ENCODE assay signal across 1 cellular context in the genomic region with DNA sequence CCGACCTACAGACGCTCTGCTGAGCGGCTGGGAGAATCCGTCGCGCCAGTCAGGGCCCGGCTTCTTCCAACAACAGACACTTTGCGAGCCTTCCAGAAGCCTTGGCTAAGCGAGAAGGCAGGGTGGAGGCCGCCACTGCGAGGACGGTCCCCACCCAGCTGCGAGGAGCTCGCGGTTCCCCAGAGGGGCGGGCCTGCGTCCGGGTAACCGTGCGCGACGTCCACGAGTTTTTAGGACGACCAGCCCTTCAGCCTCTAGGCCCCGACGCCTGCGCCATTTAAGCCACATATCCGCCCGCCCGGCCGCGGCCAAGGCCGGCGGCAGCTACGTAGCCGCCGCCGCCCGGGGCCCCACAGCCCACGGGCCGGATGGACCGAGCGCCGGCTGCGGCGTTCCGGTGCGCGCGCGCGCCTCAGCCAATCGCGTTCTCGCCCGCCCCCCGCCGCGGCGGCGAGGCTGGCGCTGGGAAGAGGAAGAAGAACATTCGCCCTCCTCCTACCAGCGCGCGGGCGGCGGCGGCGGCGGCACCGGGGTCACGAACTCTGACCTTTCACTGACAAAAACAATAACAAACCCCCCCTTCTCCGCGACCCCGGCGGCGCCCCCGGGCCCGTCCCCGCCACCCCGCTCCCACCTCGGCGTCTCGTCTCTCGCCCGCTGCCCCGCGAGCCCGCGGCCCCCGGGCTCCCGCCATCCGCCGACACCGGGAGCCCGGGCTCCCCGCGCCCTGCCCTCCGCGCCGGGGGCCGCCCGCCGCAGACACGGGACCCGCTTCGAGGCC.
TF ChIP-seq lines count a peak whose summit lies in the region.

A gene (plus strand): TSS at position 479 of the 781 bp plus-strand sequence. CDS start 56,332 bp downstream, outside the sequence.

TF ChIP-seq in HepG2, 621 proteins besides CTCF, POLR2A, EP300 and RAD21 (continued from another document and continues in another):
- TF ChIP-seq, protein P1, sequence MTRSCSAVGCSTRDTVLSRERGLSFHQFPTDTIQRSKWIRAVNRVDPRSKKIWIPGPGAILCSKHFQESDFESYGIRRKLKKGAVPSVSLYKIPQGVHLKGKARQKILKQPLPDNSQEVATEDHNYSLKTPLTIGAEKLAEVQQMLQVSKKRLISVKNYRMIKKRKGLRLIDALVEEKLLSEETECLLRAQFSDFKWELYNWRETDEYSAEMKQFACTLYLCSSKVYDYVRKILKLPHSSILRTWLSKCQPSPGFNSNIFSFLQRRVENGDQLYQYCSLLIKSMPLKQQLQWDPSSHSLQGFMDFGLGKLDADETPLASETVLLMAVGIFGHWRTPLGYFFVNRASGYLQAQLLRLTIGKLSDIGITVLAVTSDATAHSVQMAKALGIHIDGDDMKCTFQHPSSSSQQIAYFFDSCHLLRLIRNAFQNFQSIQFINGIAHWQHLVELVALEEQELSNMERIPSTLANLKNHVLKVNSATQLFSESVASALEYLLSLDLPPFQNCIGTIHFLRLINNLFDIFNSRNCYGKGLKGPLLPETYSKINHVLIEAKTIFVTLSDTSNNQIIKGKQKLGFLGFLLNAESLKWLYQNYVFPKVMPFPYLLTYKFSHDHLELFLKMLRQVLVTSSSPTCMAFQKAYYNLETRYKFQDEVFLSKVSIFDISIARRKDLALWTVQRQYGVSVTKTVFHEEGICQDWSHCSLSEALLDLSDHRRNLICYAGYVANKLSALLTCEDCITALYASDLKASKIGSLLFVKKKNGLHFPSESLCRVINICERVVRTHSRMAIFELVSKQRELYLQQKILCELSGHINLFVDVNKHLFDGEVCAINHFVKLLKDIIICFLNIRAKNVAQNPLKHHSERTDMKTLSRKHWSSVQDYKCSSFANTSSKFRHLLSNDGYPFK (CRISPR knock-in tag; IDR thresholded peaks at IDR 0.05; ENCODE audit: borderline replicate concordance) = peak; percentile 44; the same call in 1 of the 2 replicates
- TF ChIP-seq ZNF263 (CRISPR knock-in tag; IDR thresholded peaks at IDR 0.05) (peak; percentile 36; the same call in 1 of the 2 replicates), CHD2 (IDR thresholded peaks at IDR 0.05; ENCODE audit: low read depth, low read length) (no peak), ZNF329 (CRISPR knock-in tag; IDR thresholded peaks at IDR 0.05; ENCODE audit: low read depth) (no peak), MYNN (CRISPR knock-in tag; IDR thresholded peaks at IDR 0.05; ENCODE audit: low read depth) (no peak), ZNF841 (CRISPR knock-in tag; IDR thresholded peaks at IDR 0.05; ENCODE audit: borderline replicate concordance) (no peak), ZSCAN31 (CRISPR knock-in tag; IDR thresholded peaks at IDR 0.05; ENCODE audit: low read depth) (peak; percentile 63; the same call in 1 of the 2 replicates), TSC22D2 (CRISPR knock-in tag; IDR thresholded peaks at IDR 0.05; ENCODE audit: borderline replicate concordance) (no peak), CREM (IDR thresholded peaks at IDR 0.05) (no peak), CREM (CRISPR knock-in tag; IDR thresholded peaks at IDR 0.05) (no peak), ZNF547 (CRISPR knock-in tag; IDR thresholded peaks at IDR 0.05) (no peak), FLYWCH1 (CRISPR knock-in tag; IDR thresholded peaks at IDR 0.05) (no peak), ZNF788 (CRISPR knock-in tag; IDR thresholded peaks at IDR 0.05; ENCODE audit: borderline replicate concordance) (peak; percentile 45; the same call in 1 of the 2 replicates), ZNF431 (CRISPR knock-in tag; IDR thresholded peaks at IDR 0.05; ENCODE audit: borderline replicate concordance, low read depth) (0 out of 2 replicates have a peak, but pooled peaks have one; percentile 22), SRSF1 (optimal IDR thresholded peaks at IDR 0.05; ENCODE audit: low read depth, low read length) (no peak), ESRRA (CRISPR knock-in tag; IDR thresholded peaks at IDR 0.05; ENCODE audit: low read depth) (no peak), ZNF350 (CRISPR knock-in tag; IDR thresholded peaks at IDR 0.05; ENCODE audit: borderline replicate concordance, low read depth) (peak; percentile 40; the same call in 1 of the 2 replicates), ZNF296 (CRISPR knock-in tag; conservative IDR thresholded peaks at IDR 0.05) (no peak), ZNF282 (IDR thresholded peaks at IDR 0.05; ENCODE audit: partially characterized antibody) (no peak), ZNF274 (CRISPR knock-in tag; IDR thresholded peaks at IDR 0.05) (no peak; the same call in 1 of the 2 replicates), ZNF143 (CRISPR knock-in tag; IDR thresholded peaks at IDR 0.05) (no peak), ZBTB38 (CRISPR knock-in tag; IDR thresholded peaks at IDR 0.05) (no peak), SP1 (IDR thresholded peaks at IDR 0.05) (no peak), SP1 (CRISPR knock-in tag; IDR thresholded peaks at IDR 0.05) (no peak), ZNF660 (CRISPR knock-in tag; IDR thresholded peaks at IDR 0.05; ENCODE audit: borderline replicate concordance, low read depth) (no peak)
- TF ChIP-seq, protein P2, sequence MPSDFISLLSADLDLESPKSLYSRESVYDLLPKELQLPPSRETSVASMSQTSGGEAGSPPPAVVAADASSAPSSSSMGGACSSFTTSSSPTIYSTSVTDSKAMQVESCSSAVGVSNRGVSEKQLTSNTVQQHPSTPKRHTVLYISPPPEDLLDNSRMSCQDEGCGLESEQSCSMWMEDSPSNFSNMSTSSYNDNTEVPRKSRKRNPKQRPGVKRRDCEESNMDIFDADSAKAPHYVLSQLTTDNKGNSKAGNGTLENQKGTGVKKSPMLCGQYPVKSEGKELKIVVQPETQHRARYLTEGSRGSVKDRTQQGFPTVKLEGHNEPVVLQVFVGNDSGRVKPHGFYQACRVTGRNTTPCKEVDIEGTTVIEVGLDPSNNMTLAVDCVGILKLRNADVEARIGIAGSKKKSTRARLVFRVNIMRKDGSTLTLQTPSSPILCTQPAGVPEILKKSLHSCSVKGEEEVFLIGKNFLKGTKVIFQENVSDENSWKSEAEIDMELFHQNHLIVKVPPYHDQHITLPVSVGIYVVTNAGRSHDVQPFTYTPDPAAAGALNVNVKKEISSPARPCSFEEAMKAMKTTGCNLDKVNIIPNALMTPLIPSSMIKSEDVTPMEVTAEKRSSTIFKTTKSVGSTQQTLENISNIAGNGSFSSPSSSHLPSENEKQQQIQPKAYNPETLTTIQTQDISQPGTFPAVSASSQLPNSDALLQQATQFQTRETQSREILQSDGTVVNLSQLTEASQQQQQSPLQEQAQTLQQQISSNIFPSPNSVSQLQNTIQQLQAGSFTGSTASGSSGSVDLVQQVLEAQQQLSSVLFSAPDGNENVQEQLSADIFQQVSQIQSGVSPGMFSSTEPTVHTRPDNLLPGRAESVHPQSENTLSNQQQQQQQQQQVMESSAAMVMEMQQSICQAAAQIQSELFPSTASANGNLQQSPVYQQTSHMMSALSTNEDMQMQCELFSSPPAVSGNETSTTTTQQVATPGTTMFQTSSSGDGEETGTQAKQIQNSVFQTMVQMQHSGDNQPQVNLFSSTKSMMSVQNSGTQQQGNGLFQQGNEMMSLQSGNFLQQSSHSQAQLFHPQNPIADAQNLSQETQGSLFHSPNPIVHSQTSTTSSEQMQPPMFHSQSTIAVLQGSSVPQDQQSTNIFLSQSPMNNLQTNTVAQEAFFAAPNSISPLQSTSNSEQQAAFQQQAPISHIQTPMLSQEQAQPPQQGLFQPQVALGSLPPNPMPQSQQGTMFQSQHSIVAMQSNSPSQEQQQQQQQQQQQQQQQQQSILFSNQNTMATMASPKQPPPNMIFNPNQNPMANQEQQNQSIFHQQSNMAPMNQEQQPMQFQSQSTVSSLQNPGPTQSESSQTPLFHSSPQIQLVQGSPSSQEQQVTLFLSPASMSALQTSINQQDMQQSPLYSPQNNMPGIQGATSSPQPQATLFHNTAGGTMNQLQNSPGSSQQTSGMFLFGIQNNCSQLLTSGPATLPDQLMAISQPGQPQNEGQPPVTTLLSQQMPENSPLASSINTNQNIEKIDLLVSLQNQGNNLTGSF (CRISPR knock-in tag; IDR thresholded peaks at IDR 0.05) = no peak; the same call in none of the 2 replicates
- TF ChIP-seq, protein P3, sequence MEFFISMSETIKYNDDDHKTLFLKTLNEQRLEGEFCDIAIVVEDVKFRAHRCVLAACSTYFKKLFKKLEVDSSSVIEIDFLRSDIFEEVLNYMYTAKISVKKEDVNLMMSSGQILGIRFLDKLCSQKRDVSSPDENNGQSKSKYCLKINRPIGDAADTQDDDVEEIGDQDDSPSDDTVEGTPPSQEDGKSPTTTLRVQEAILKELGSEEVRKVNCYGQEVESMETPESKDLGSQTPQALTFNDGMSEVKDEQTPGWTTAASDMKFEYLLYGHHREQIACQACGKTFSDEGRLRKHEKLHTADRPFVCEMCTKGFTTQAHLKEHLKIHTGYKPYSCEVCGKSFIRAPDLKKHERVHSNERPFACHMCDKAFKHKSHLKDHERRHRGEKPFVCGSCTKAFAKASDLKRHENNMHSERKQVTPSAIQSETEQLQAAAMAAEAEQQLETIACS (CRISPR knock-in tag; IDR thresholded peaks at IDR 0.05) = peak; percentile 44; the same call in 1 of the 2 replicates
- TF ChIP-seq, protein P4, sequence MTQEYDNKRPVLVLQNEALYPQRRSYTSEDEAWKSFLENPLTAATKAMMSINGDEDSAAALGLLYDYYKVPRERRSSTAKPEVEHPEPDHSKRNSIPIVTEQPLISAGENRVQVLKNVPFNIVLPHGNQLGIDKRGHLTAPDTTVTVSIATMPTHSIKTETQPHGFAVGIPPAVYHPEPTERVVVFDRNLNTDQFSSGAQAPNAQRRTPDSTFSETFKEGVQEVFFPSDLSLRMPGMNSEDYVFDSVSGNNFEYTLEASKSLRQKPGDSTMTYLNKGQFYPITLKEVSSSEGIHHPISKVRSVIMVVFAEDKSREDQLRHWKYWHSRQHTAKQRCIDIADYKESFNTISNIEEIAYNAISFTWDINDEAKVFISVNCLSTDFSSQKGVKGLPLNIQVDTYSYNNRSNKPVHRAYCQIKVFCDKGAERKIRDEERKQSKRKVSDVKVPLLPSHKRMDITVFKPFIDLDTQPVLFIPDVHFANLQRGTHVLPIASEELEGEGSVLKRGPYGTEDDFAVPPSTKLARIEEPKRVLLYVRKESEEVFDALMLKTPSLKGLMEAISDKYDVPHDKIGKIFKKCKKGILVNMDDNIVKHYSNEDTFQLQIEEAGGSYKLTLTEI (CRISPR knock-in tag; conservative IDR thresholded peaks at IDR 0.05) = no peak
- TF ChIP-seq, protein P5, sequence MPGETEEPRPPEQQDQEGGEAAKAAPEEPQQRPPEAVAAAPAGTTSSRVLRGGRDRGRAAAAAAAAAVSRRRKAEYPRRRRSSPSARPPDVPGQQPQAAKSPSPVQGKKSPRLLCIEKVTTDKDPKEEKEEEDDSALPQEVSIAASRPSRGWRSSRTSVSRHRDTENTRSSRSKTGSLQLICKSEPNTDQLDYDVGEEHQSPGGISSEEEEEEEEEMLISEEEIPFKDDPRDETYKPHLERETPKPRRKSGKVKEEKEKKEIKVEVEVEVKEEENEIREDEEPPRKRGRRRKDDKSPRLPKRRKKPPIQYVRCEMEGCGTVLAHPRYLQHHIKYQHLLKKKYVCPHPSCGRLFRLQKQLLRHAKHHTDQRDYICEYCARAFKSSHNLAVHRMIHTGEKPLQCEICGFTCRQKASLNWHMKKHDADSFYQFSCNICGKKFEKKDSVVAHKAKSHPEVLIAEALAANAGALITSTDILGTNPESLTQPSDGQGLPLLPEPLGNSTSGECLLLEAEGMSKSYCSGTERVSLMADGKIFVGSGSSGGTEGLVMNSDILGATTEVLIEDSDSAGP (CRISPR knock-in tag; IDR thresholded peaks at IDR 0.05; ENCODE audit: borderline replicate concordance) = no peak
- TF ChIP-seq, protein P6, sequence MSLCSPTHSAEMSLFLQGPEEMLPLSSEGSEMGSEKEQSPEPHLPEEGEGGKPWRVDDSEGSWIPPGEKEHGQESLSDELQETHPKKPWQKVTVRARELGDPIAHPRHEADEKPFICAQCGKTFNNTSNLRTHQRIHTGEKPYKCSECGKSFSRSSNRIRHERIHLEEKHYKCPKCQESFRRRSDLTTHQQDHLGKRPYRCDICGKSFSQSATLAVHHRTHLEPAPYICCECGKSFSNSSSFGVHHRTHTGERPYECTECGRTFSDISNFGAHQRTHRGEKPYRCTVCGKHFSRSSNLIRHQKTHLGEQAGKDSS (CRISPR knock-in tag; IDR thresholded peaks at IDR 0.05; ENCODE audit: borderline replicate concordance, low read depth) = 0 out of 2 replicates have a peak, but pooled peaks have one; percentile 25
- TF ChIP-seq, protein P7, sequence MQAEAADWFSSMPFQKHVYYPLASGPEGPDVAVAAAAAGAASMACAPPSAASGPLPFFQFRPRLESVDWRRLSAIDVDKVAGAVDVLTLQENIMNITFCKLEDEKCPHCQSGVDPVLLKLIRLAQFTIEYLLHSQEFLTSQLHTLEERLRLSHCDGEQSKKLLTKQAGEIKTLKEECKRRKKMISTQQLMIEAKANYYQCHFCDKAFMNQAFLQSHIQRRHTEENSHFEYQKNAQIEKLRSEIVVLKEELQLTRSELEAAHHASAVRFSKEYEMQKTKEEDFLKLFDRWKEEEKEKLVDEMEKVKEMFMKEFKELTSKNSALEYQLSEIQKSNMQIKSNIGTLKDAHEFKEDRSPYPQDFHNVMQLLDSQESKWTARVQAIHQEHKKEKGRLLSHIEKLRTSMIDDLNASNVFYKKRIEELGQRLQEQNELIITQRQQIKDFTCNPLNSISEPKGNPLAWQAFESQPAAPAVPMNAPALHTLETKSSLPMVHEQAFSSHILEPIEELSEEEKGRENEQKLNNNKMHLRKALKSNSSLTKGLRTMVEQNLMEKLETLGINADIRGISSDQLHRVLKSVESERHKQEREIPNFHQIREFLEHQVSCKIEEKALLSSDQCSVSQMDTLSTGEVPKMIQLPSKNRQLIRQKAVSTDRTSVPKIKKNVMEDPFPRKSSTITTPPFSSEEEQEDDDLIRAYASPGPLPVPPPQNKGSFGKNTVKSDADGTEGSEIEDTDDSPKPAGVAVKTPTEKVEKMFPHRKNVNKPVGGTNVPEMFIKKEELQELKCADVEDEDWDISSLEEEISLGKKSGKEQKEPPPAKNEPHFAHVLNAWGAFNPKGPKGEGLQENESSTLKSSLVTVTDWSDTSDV (CRISPR knock-in tag; IDR thresholded peaks at IDR 0.05) = no peak
- TF ChIP-seq, protein P8, sequence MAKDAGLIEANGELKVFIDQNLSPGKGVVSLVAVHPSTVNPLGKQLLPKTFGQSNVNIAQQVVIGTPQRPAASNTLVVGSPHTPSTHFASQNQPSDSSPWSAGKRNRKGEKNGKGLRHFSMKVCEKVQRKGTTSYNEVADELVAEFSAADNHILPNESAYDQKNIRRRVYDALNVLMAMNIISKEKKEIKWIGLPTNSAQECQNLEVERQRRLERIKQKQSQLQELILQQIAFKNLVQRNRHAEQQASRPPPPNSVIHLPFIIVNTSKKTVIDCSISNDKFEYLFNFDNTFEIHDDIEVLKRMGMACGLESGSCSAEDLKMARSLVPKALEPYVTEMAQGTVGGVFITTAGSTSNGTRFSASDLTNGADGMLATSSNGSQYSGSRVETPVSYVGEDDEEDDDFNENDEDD (CRISPR knock-in tag; IDR thresholded peaks at IDR 0.05; ENCODE audit: borderline replicate concordance) = peak; percentile 74; the same call in 1 of the 2 replicates
- TF ChIP-seq, protein P9, sequence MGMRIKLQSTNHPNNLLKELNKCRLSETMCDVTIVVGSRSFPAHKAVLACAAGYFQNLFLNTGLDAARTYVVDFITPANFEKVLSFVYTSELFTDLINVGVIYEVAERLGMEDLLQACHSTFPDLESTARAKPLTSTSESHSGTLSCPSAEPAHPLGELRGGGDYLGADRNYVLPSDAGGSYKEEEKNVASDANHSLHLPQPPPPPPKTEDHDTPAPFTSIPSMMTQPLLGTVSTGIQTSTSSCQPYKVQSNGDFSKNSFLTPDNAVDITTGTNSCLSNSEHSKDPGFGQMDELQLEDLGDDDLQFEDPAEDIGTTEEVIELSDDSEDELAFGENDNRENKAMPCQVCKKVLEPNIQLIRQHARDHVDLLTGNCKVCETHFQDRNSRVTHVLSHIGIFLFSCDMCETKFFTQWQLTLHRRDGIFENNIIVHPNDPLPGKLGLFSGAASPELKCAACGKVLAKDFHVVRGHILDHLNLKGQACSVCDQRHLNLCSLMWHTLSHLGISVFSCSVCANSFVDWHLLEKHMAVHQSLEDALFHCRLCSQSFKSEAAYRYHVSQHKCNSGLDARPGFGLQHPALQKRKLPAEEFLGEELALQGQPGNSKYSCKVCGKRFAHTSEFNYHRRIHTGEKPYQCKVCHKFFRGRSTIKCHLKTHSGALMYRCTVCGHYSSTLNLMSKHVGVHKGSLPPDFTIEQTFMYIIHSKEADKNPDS (CRISPR knock-in tag; IDR thresholded peaks at IDR 0.05) = no peak
